In genomic region chr7:12299367-12299766, GRCh38 we compare ENCODE assay signal across 8 cellular contexts.
"Had no signal": no experiment of that assay in that cellular context is flagged by ENCODE, and none has a peak within 500 bp of the region (broad histone marks: within the 10 kb centered on the region; RNA-seq: fewer than 3 reads in every experiment).

No MANE protein-coding gene starts in this region.

- H3K4me3 ChIP-seq: GM12878 had no signal

- DNase-seq: GDM1, GF-D8 had no signal

- ATAC-seq: GM12878 had no signal

- FAIRE-seq: G401.6, GM12878, GM12891, GM12892, GM18507, GM19239 had no signal
